ENCODE assay signal across 10 cellular contexts in genomic region chr3:62131620-62132019, GRCh38.
A peak's percentile ranks its signal among the peaks of the same experiment; 100 is the strongest.
DNase-seq lines count a peak whose midpoint lies in the region; ATAC-seq and TF ChIP-seq lines count a peak whose summit lies in the region.
"Had no signal": no experiment of that assay in that cellular context is flagged by ENCODE, and none has a peak within 500 bp of the region (broad histone marks: within the 10 kb centered on the region; RNA-seq: fewer than 3 reads in every experiment).

No MANE protein-coding gene starts in this region.

- H3K4me2 ChIP-seq in OCI-LY3 (ENCODE audit: low read length) (no peak overlapping the region), parathyroid adenoma (ENCODE audit: low read length) (no peak overlapping the region)

- H3K9ac ChIP-seq in OCI-LY3 (ENCODE audit: low read length): no peak overlapping the region
- H3K9ac ChIP-seq in parathyroid adenoma: no peak overlapping the region

- no peaks in the 10 kb centered on the region for H3K79me2 ChIP-seq in OCI-LY3 (ENCODE audit: low read length)
- H3K79me2 ChIP-seq in parathyroid adenoma: peaks cover 2% of the 10 kb centered on the region

- DNase-seq in epithelial cell of proximal tubule (ENCODE audit: low read depth): no peak
- DNase-seq in anterior cingulate cortex (lab: John Stamatoyannopoulos, UW): no peak
- DNase-seq in naive thymus-derived CD8-positive, alpha-beta T cell: no peak
- no peak for DNase-seq in kidney glomerular epithelial cell (lab: John Stamatoyannopoulos, UW)
- DNase-seq: activated CD4-positive, CD25-positive, alpha-beta regulatory T cell treated with anti-CD3 and anti-CD28 coated beads, Interleukin-2, amount 50 U/mL, for 72 hours; naive B cell had no signal

- no peaks in the 10 kb centered on the region for H3K36me3 ChIP-seq in OCI-LY3 (replicated peaks; ENCODE audit: low read depth, low read length)
- H3K36me3 ChIP-seq in parathyroid adenoma (ENCODE audit: control insufficient read depth, insufficient read depth, low read length): no peaks in the 10 kb centered on the region

- no peaks in the 10 kb centered on the region for H3K4me1 Mint-ChIP-seq in naive thymus-derived CD8-positive, alpha-beta T cell
- H3K4me1 Mint-ChIP-seq: naive B cell had no signal

- no peak overlapping the region for H3K4me3 ChIP-seq in OCI-LY3 (ENCODE audit: low read length)
- H3K4me3 ChIP-seq in epithelial cell of proximal tubule (ENCODE audit: low read depth, low read length): no peak overlapping the region
- H3K4me3 ChIP-seq in parathyroid adenoma (ENCODE audit: low read depth, low read length): no peak overlapping the region

- no peaks in the 10 kb centered on the region for H3K36me3 Mint-ChIP-seq in naive thymus-derived CD8-positive, alpha-beta T cell
- H3K36me3 Mint-ChIP-seq: naive B cell had no signal

- H3K9me3 ChIP-seq in OCI-LY3 (ENCODE audit: insufficient read depth, low read length) (no peaks in the 10 kb centered on the region), parathyroid adenoma (ENCODE audit: control insufficient read depth, low read length) (no peaks in the 10 kb centered on the region)

- H3K4me1 ChIP-seq in OCI-LY3 (ENCODE audit: low read length) (no peaks in the 10 kb centered on the region), parathyroid adenoma (peaks cover 7% of the 10 kb centered on the region)

- ATAC-seq in naive thymus-derived CD8-positive, alpha-beta T cell: no peak
- no peak for ATAC-seq in GM21576 (IDR thresholded peaks at IDR 0.05; ENCODE audit: unreplicated experiment)

- H3K27ac ChIP-seq in OCI-LY3 (ENCODE audit: low read length) (no peak overlapping the region), parathyroid adenoma (no peak overlapping the region)

- TF ChIP-seq CTCF in GM12874 (IDR thresholded peaks at IDR 0.05; ENCODE audit: insufficient read depth, low read depth, low read length) (peak; percentile 15; the same call in 1 of the 2 replicates), OCI-LY3 (IDR thresholded peaks at IDR 0.05; ENCODE audit: low read depth, low read length) (peak; percentile 82), epithelial cell of proximal tubule (conservative IDR thresholded peaks at IDR 0.05; ENCODE audit: low read depth, low read length) (peak; percentile 54), parathyroid adenoma (IDR thresholded peaks at IDR 0.05) (peak; percentile 50)

- H3K27me3 Mint-ChIP-seq in naive thymus-derived CD8-positive, alpha-beta T cell: peaks cover 8 to 27% (median 9%) of the 10 kb centered on the region in 5 donors

- POLR2A ChIA-PET in naive thymus-derived CD8-positive, alpha-beta T cell (lab: Charles Lee): no interaction called here

- H3K27ac Mint-ChIP-seq in naive thymus-derived CD8-positive, alpha-beta T cell: no peak overlapping the region

- no peak overlapping the region for H2AFZ ChIP-seq in OCI-LY3 (ENCODE audit: low read depth, low read length)
- H2AFZ ChIP-seq in parathyroid adenoma: no peak overlapping the region

- no peaks in the 10 kb centered on the region for H4K20me1 ChIP-seq in OCI-LY3 (ENCODE audit: insufficient read depth, low read length)

- H3K4me3 Mint-ChIP-seq in naive thymus-derived CD8-positive, alpha-beta T cell: no peak overlapping the region
- H3K4me3 Mint-ChIP-seq: naive B cell had no signal

- H3K27me3 ChIP-seq in OCI-LY3 (ENCODE audit: low read depth, low read length): no peaks in the 10 kb centered on the region
- H3K27me3 ChIP-seq in parathyroid adenoma (ENCODE audit: control insufficient read depth, insufficient read depth, low read length): no peaks in the 10 kb centered on the region

- H3K9me3 Mint-ChIP-seq in naive thymus-derived CD8-positive, alpha-beta T cell: peaks cover 0 to 5% (median 2%) of the 10 kb centered on the region in 9 donors

Comparison
In these comparisons a context has a peak if more than half of its experiments do, and no peak if none do; other contexts are left out.
1. CTCF ChIP-seq: peak in every context shown above with its lines; median percentile 82 in OCI-LY3; 54 in epithelial cell of proximal tubule; 50 in parathyroid adenoma; 15 in GM12874.